In genomic region chr3:10248984-10249748, GRCh38 we compare ENCODE assay signal across 8 cellular contexts. TPM values are rescaled to one million over a fixed set of nuclear protein-coding genes. Genes with fewer than 3 reads are reported as not detected.
A peak's percentile ranks its signal among the peaks of the same experiment; 100 is the strongest.
DNase-seq lines count a peak whose midpoint lies in the region; ATAC-seq, FAIRE-seq and TF ChIP-seq lines count a peak whose summit lies in the region.

No MANE protein-coding gene starts in this region.

- H3K79me2 ChIP-seq in K562 (ENCODE audit: control insufficient read depth, insufficient read depth, low read length) = peaks cover 51% of the 10 kb centered on the region

- no peak for TF ChIP-seq CTCF in K562 (IDR thresholded peaks at IDR 0.05 in 2 of 3, conservative IDR thresholded peaks at IDR 0.05 in 1 of 3; ENCODE audit: insufficient read depth in 2 of 3, low read depth in 1 of 3, low read length in 3 of 3)

- H3K27ac ChIP-seq in K562 (ENCODE audit: extremely low read depth, low read depth, low read length) = peak overlapping the region; percentile 86

- peaks cover 73% of the 10 kb centered on the region for H3K36me3 Mint-ChIP-seq in T-helper 1 cell treated with Interleukin-12 subunit alpha and Interleukin-12 subunit beta and Interleukin-4 antibody, amounts not matched to agents 30 μg/mL and 1 μg/mL, for 36 hours (ENCODE audit: low read depth)

- peak overlapping the region; percentile 98 for H3K4me2 ChIP-seq in K562 (ENCODE audit: insufficient read depth, low read length)

- H3K27me3 Mint-ChIP-seq in T-helper 1 cell treated with Interleukin-12 subunit alpha and Interleukin-12 subunit beta and Interleukin-4 antibody, amounts not matched to agents 30 μg/mL and 1 μg/mL, for 36 hours (ENCODE audit: low read depth) = no peaks in the 10 kb centered on the region

- DNase-seq in AG08395 (ENCODE audit: low spot score) (peak; percentile 52), K562 (ENCODE audit: extremely low read depth in 1 of 4, low spot score in 3 of 4) (peak; percentile 66 to 73 (median 70)), SHP77 treated with DMSO at 0.1 percent for 48 hours (lab: John Stamatoyannopoulos, UW) (no peak)
- peak; percentile 56 to 73 (median 63) for DNase-seq in stimulated activated CD4-positive, alpha-beta T cell treated with anti-CD3 and anti-CD28 coated beads, Interleukin-12 subunit alpha, Interleukin-12 subunit beta, amount 100 ng/mL, for 48 hours (ENCODE audit: low read depth in 2 of 3, low spot score in 1 of 3)

- peak overlapping the region; percentile 82 for H2AFZ ChIP-seq in K562 (ENCODE audit: low read depth, low read length)

- intact Hi-C loops in K562 (cut with micrococcal nuclease) = loop anchor here (2.0 kb wide), 1 partner anchor 72 kb away; the partner anchor contains the start of gene SEC13

- FAIRE-seq in K562 (lab: Jason Lieb, UNC) = peak; percentile 6

- H3K27me3 ChIP-seq in K562 (ENCODE audit: control insufficient read depth in 2 of 2, insufficient read depth in 2 of 2, low read length in 2 of 2) = no peaks in the 10 kb centered on the region

- H3K4me3 ChIP-seq in K562 (peak overlapping the region; percentile 81), iPS-18c (ENCODE audit: insufficient read depth, low read depth, low read length) (peak overlapping the region; percentile 84)

- H3K27ac Mint-ChIP-seq in T-helper 1 cell treated with Interleukin-12 subunit alpha and Interleukin-12 subunit beta and Interleukin-4 antibody, amounts not matched to agents 30 μg/mL and 1 μg/mL, for 36 hours = peak overlapping the region; percentile 95

- in situ Hi-C loops in K562 (cut with MboI) = no loop called here

- ATAC-seq in GM21786 (IDR thresholded peaks at IDR 0.05; ENCODE audit: unreplicated experiment) (peak; percentile 17), K562 (peak; percentile 42), GM21526 (IDR thresholded peaks at IDR 0.05; ENCODE audit: low FRiP score, unreplicated experiment) (no peak)

- BruUV-seq in K562 (replicated peaks; lab: Mats Ljungman, UMichigan) = TSS peak; percentile 81

- POLR2A ChIA-PET in K562 (lab: Yijun Ruan, JAX) = interaction anchor here (0.8 to 1.9 kb wide), 5 partner anchors 10 to 97 kb away, joined by 3 to 10 read pairs (median 5); no protein-coding TSS in a partner anchor

- H3K36me3 ChIP-seq in K562 (ENCODE audit: control insufficient read depth, insufficient read depth, low read length) = peaks cover 34% of the 10 kb centered on the region

- H3K9me3 ChIP-seq in K562 (replicated peaks; ENCODE audit: control insufficient read depth, insufficient read depth, low read depth, low read length) (peaks cover 18% of the 10 kb centered on the region), iPS-18c (ENCODE audit: control insufficient read depth, insufficient read depth, low read length) (peaks cover 2% of the 10 kb centered on the region)

- peaks cover 10 to 21% of the 10 kb centered on the region in 2 experiments; a peak in 4 of 5 replicates for H3K4me1 ChIP-seq in K562 (replicated peaks in 1 of 2; ENCODE audit: control insufficient read depth in 2 of 2, insufficient read depth in 2 of 2, low read length in 2 of 2)

- no peak for TF ChIP-seq EP300 in K562 (IDR thresholded peaks at IDR 0.05; ENCODE audit: low read length)

- peak overlapping the region; percentile 98 for H3K4me3 Mint-ChIP-seq in T-helper 1 cell treated with Interleukin-12 subunit alpha and Interleukin-12 subunit beta and Interleukin-4 antibody, amounts not matched to agents 30 μg/mL and 1 μg/mL, for 36 hours

- H3K9ac ChIP-seq in K562 (ENCODE audit: insufficient read depth in 1 of 2, low read depth in 2 of 2, low read length in 2 of 2) = peak overlapping the region; percentile 93 to 98

- WGBS in K562 (ENCODE audit: insufficient coverage, low coverage, missing lambda C conversion rate) = under 1% methylated on average over 32 of the region's 32 CpGs

- peak; percentile 47; the same call in 1 of the 2 replicates for TF ChIP-seq POLR2A in K562 (conservative IDR thresholded peaks at IDR 0.05)

- H3K4me1 Mint-ChIP-seq in T-helper 1 cell treated with Interleukin-12 subunit alpha and Interleukin-12 subunit beta and Interleukin-4 antibody, amounts not matched to agents 30 μg/mL and 1 μg/mL, for 36 hours (ENCODE audit: low read depth) = peaks cover 46% of the 10 kb centered on the region

- CTCF ChIA-PET in K562 (lab: Yijun Ruan, JAX; ENCODE audit: low intra/inter-chr PET ratio) = interaction anchor here (0.6 kb wide), 1 partner anchor 211 kb away, joined by 3 read pairs; no protein-coding TSS in a partner anchor

- TF ChIP-seq RAD21 in K562 (CRISPR knock-in tag; conservative IDR thresholded peaks at IDR 0.05 in 1 of 2, IDR thresholded peaks at IDR 0.05 in 1 of 2) = no peak

- H3K9me3 Mint-ChIP-seq in T-helper 1 cell treated with Interleukin-12 subunit alpha and Interleukin-12 subunit beta and Interleukin-4 antibody, amounts not matched to agents 30 μg/mL and 1 μg/mL, for 36 hours = peaks cover 24% of the 10 kb centered on the region

- peaks cover 5% of the 10 kb centered on the region; the same call in 1 of the 2 replicates for H4K20me1 ChIP-seq in K562 (replicated peaks; ENCODE audit: control insufficient read depth, insufficient read depth, low read length)

- H3K9me1 ChIP-seq in K562 (ENCODE audit: control insufficient read depth, insufficient read depth, low read length) = no peaks in the 10 kb centered on the region

TF ChIP-seq in K562, 482 proteins besides CTCF, POLR2A, EP300 and RAD21 (continues in another document):
- TF ChIP-seq, protein P1, sequence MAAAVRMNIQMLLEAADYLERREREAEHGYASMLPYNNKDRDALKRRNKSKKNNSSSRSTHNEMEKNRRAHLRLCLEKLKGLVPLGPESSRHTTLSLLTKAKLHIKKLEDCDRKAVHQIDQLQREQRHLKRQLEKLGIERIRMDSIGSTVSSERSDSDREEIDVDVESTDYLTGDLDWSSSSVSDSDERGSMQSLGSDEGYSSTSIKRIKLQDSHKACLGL (CRISPR knock-in tag; IDR thresholded peaks at IDR 0.05; ENCODE audit: borderline replicate concordance, poor library complexity, severe bottlenecking) = no peak
- TF ChIP-seq KLF1 (tag; IDR thresholded peaks at IDR 0.05) (no peak), L3MBTL2 (IDR thresholded peaks at IDR 0.05) (0 out of 2 replicates have a peak, but pooled peaks have one; percentile 11), TCF7L2 (IDR thresholded peaks at IDR 0.05; ENCODE audit: low read depth, low read length) (no peak), DNMT1 (IDR thresholded peaks at IDR 0.05) (no peak), HSF4 (CRISPR knock-in tag; IDR thresholded peaks at IDR 0.05; ENCODE audit: borderline replicate concordance) (no peak)

RNA-seq across cellular contexts. Expression of gene TATDN2, which starts 0.9 kb away (rescaled TPM):
- 72.5 and 115 TPM in 2 replicates for total RNA-seq in K562 (2011; cell fraction: chromatin; rRNA removed; ENCODE audit: low replicate concordance)
- 71.2 and 76.0 TPM in 2 replicates for total RNA-seq in K562 (2011; cell fraction: nucleolus; rRNA removed)
- total RNA-seq in K562 (2011; cell fraction: nucleoplasm; rRNA removed) = 73.4 and 78.1 TPM in 2 replicates
- total RNA-seq in K562 (2014; rRNA removed) = 10.9 and 14.7 TPM in 2 replicates
- 25.0 and 25.8 TPM in 2 replicates for total RNA-seq in K562 (2014; rRNA removed; fragmentation: Illumina TruSeq; extraction: Trizol)
- 29.0 and 30.3 TPM in 2 replicates for total RNA-seq in K562 (2015; rRNA removed; fragmentation: Illumina TruSeq; extraction: Trizol)
- total RNA-seq in K562 (2021) = 38.8 and 44.7 TPM in 2 replicates
- 20.8 and 27.2 TPM in 2 replicates for polyA plus RNA-seq in K562 (2011; rRNA removed)
- 20.7 and 21.3 TPM in 2 replicates for polyA plus RNA-seq in K562 (2011; cell fraction: cytosol; rRNA removed)
- polyA plus RNA-seq in K562 (2011; cell fraction: nucleus; rRNA removed) = 33.0 and 34.2 TPM in 2 replicates
- polyA plus RNA-seq in K562 (2012) = 25.7 and 36.1 TPM in 2 replicates
- 34.9 and 36.6 TPM in 2 replicates for polyA plus RNA-seq in K562 (2014; fragmentation: Illumina TruSeq; extraction: Trizol)
- 1 to 10 TPM; 5.2 to 7.9 TPM for polyA plus RNA-seq in K562 (2014; fragmentation: Nextera tagmentation; extraction: Ambion mirVana)
- polyA plus RNA-seq in K562 (2014; rRNA removed) = 23.7 and 28.0 TPM in 2 replicates
- polyA minus RNA-seq in K562 (2011; rRNA and poly(A)+ RNA removed) = 27.0 and 40.2 TPM in 2 replicates
- 13.5 and 22.0 TPM in 2 replicates for polyA minus RNA-seq in K562 (2011; cell fraction: cytosol; rRNA and poly(A)+ RNA removed)
- polyA minus RNA-seq in K562 (2011; cell fraction: nucleus; rRNA and poly(A)+ RNA removed) = 27.6 and 34.4 TPM in 2 replicates

RNA-seq across cellular contexts. Expression of gene GHRL, which starts 43.6 kb away (rescaled TPM):
- 1.2 and 1.5 TPM in 2 replicates for total RNA-seq in K562 (2011; cell fraction: chromatin; rRNA removed; ENCODE audit: low replicate concordance)
- total RNA-seq in K562 (2011; cell fraction: nucleolus; rRNA removed) = 0.83 and 1.1 TPM in 2 replicates
- 0.84 and 1.6 TPM in 2 replicates for total RNA-seq in K562 (2011; cell fraction: nucleoplasm; rRNA removed)
- 0.45 TPM in 1 of 2 replicates, not detected in the other for total RNA-seq in K562 (2014; rRNA removed)
- not detected in 2 replicates for total RNA-seq in K562 (2014; rRNA removed; fragmentation: Illumina TruSeq; extraction: Trizol)
- total RNA-seq in K562 (2015; rRNA removed; fragmentation: Illumina TruSeq; extraction: Trizol) = 0.60 TPM in 1 of 2 replicates, not detected in the other
- 0.29 and 0.34 TPM in 2 replicates for total RNA-seq in K562 (2021)
- 0.08 and 0.09 TPM in 2 replicates for polyA plus RNA-seq in K562 (2011; rRNA removed)
- 0.06 TPM in 1 of 2 replicates, not detected in the other for polyA plus RNA-seq in K562 (2011; cell fraction: cytosol; rRNA removed)
- polyA plus RNA-seq in K562 (2011; cell fraction: nucleus; rRNA removed) = 0.35 and 0.75 TPM in 2 replicates
- polyA plus RNA-seq in K562 (2012) = 0.51 and 0.53 TPM in 2 replicates
- polyA plus RNA-seq in K562 (2014; fragmentation: Illumina TruSeq; extraction: Trizol) = 0.15 TPM in 1 of 2 replicates, not detected in the other
- not detected for polyA plus RNA-seq in K562 (2014; fragmentation: Nextera tagmentation; extraction: Ambion mirVana)
- 0.16 and 0.19 TPM in 2 replicates for polyA plus RNA-seq in K562 (2014; rRNA removed)
- polyA minus RNA-seq in K562 (2011; rRNA and poly(A)+ RNA removed) = 0.21 TPM in 1 of 2 replicates, not detected in the other
- not detected in 2 replicates for polyA minus RNA-seq in K562 (2011; cell fraction: cytosol; rRNA and poly(A)+ RNA removed)
- polyA minus RNA-seq in K562 (2011; cell fraction: nucleus; rRNA and poly(A)+ RNA removed) = 0.22 TPM in 1 of 2 replicates, not detected in the other
